ENCODE assay signal across 1 cellular context in genomic region chr17:48578616-48579560, GRCh38.
TF ChIP-seq lines count a peak whose summit lies in the region.

No MANE protein-coding gene starts in this region.

TF ChIP-seq in GM12878, 131 proteins besides CTCF, POLR2A, EP300 and RAD21 (continues in another document):
- no peak for TF ChIP-seq PKNOX1 (IDR thresholded peaks at IDR 0.05)
- no peak for TF ChIP-seq IRF3 (IDR thresholded peaks at IDR 0.05)
- TF ChIP-seq SPI1 (IDR thresholded peaks at IDR 0.05; ENCODE audit: borderline replicate concordance, insufficient read depth, low read depth, low read length), result peak; percentile 14; the same call in 1 of the 2 replicates
- TF ChIP-seq CEBPB (IDR thresholded peaks at IDR 0.05; ENCODE audit: borderline replicate concordance in 1 of 2, low read depth in 2 of 2, low read length in 2 of 2), result no peak
- TF ChIP-seq, protein P1, sequence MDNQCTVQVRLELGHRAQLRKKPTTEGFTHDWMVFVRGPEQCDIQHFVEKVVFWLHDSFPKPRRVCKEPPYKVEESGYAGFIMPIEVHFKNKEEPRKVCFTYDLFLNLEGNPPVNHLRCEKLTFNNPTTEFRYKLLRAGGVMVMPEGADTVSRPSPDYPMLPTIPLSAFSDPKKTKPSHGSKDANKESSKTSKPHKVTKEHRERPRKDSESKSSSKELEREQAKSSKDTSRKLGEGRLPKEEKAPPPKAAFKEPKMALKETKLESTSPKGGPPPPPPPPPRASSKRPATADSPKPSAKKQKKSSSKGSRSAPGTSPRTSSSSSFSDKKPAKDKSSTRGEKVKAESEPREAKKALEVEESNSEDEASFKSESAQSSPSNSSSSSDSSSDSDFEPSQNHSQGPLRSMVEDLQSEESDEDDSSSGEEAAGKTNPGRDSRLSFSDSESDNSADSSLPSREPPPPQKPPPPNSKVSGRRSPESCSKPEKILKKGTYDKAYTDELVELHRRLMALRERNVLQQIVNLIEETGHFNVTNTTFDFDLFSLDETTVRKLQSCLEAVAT (IDR thresholded peaks at IDR 0.05), result peak; percentile 77; the same call in 1 of the 2 replicates
- TF ChIP-seq SMAD5 (IDR thresholded peaks at IDR 0.05; ENCODE audit: low read depth), result no peak
- TF ChIP-seq RCOR1 (conservative IDR thresholded peaks at IDR 0.05; ENCODE audit: low read depth, low read length), result 0 out of 2 replicates have a peak, but pooled peaks have one; percentile 32
- 0 out of 2 replicates have a peak, but pooled peaks have one; percentile 13 for TF ChIP-seq TBL1XR1 (IDR thresholded peaks at IDR 0.05; ENCODE audit: low read depth, low read length)
- TF ChIP-seq CHD2 (IDR thresholded peaks at IDR 0.05; ENCODE audit: borderline replicate concordance, low read depth, low read length), result 0 out of 2 replicates have a peak, but pooled peaks have one; percentile 42
- TF ChIP-seq ZNF207 (IDR thresholded peaks at IDR 0.05; ENCODE audit: borderline replicate concordance), result no peak
- no peak for TF ChIP-seq PAX5 (IDR thresholded peaks at IDR 0.05; ENCODE audit: borderline replicate concordance, low read depth, low read length)
- TF ChIP-seq USF1 (IDR thresholded peaks at IDR 0.05; ENCODE audit: borderline replicate concordance, extremely low read length, insufficient read depth, low read depth, low read length), result no peak
- no peak for TF ChIP-seq ELK1 (IDR thresholded peaks at IDR 0.05; ENCODE audit: low read depth, low read length)
- TF ChIP-seq, protein P2, sequence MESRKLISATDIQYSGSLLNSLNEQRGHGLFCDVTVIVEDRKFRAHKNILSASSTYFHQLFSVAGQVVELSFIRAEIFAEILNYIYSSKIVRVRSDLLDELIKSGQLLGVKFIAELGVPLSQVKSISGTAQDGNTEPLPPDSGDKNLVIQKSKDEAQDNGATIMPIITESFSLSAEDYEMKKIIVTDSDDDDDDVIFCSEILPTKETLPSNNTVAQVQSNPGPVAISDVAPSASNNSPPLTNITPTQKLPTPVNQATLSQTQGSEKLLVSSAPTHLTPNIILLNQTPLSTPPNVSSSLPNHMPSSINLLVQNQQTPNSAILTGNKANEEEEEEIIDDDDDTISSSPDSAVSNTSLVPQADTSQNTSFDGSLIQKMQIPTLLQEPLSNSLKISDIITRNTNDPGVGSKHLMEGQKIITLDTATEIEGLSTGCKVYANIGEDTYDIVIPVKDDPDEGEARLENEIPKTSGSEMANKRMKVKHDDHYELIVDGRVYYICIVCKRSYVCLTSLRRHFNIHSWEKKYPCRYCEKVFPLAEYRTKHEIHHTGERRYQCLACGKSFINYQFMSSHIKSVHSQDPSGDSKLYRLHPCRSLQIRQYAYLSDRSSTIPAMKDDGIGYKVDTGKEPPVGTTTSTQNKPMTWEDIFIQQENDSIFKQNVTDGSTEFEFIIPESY (IDR thresholded peaks at IDR 0.05), result no peak
- no peak for TF ChIP-seq JUND (IDR thresholded peaks at IDR 0.05; ENCODE audit: low read depth, low read length)
- 0 out of 2 replicates have a peak, but pooled peaks have one; percentile 14 for TF ChIP-seq IKZF1 (conservative IDR thresholded peaks at IDR 0.05)
- no peak for TF ChIP-seq MYB (IDR thresholded peaks at IDR 0.05; ENCODE audit: borderline replicate concordance, low read depth, low read length)
- TF ChIP-seq CBX5 (IDR thresholded peaks at IDR 0.05; ENCODE audit: low read depth), result no peak
- TF ChIP-seq, protein P3, sequence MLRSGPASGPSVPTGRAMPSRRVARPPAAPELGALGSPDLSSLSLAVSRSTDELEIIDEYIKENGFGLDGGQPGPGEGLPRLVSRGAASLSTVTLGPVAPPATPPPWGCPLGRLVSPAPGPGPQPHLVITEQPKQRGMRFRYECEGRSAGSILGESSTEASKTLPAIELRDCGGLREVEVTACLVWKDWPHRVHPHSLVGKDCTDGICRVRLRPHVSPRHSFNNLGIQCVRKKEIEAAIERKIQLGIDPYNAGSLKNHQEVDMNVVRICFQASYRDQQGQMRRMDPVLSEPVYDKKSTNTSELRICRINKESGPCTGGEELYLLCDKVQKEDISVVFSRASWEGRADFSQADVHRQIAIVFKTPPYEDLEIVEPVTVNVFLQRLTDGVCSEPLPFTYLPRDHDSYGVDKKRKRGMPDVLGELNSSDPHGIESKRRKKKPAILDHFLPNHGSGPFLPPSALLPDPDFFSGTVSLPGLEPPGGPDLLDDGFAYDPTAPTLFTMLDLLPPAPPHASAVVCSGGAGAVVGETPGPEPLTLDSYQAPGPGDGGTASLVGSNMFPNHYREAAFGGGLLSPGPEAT (IDR thresholded peaks at IDR 0.05; ENCODE audit: low read depth), result no peak
- TF ChIP-seq NKRF (conservative IDR thresholded peaks at IDR 0.05), result no peak
- TF ChIP-seq STAT1 (conservative IDR thresholded peaks at IDR 0.05), result peak; percentile 68; the same call in 1 of the 2 replicates
- no peak for TF ChIP-seq CHD4 (IDR thresholded peaks at IDR 0.05)
- TF ChIP-seq E2F8 (IDR thresholded peaks at IDR 0.05; ENCODE audit: low read depth, partially characterized antibody), result no peak
- 0 out of 2 replicates have a peak, but pooled peaks have one; percentile 21 for TF ChIP-seq LARP7 (IDR thresholded peaks at IDR 0.05)
- TF ChIP-seq POU2F2 (IDR thresholded peaks at IDR 0.05; ENCODE audit: borderline replicate concordance, low read depth, low read length), result peak; percentile 46; the same call in 1 of the 3 replicates
- no peak for TF ChIP-seq ATF7 (IDR thresholded peaks at IDR 0.05; ENCODE audit: low read depth)
- TF ChIP-seq BRCA1 (IDR thresholded peaks at IDR 0.05; ENCODE audit: low read depth, low read length), result no peak
- TF ChIP-seq, protein P4, sequence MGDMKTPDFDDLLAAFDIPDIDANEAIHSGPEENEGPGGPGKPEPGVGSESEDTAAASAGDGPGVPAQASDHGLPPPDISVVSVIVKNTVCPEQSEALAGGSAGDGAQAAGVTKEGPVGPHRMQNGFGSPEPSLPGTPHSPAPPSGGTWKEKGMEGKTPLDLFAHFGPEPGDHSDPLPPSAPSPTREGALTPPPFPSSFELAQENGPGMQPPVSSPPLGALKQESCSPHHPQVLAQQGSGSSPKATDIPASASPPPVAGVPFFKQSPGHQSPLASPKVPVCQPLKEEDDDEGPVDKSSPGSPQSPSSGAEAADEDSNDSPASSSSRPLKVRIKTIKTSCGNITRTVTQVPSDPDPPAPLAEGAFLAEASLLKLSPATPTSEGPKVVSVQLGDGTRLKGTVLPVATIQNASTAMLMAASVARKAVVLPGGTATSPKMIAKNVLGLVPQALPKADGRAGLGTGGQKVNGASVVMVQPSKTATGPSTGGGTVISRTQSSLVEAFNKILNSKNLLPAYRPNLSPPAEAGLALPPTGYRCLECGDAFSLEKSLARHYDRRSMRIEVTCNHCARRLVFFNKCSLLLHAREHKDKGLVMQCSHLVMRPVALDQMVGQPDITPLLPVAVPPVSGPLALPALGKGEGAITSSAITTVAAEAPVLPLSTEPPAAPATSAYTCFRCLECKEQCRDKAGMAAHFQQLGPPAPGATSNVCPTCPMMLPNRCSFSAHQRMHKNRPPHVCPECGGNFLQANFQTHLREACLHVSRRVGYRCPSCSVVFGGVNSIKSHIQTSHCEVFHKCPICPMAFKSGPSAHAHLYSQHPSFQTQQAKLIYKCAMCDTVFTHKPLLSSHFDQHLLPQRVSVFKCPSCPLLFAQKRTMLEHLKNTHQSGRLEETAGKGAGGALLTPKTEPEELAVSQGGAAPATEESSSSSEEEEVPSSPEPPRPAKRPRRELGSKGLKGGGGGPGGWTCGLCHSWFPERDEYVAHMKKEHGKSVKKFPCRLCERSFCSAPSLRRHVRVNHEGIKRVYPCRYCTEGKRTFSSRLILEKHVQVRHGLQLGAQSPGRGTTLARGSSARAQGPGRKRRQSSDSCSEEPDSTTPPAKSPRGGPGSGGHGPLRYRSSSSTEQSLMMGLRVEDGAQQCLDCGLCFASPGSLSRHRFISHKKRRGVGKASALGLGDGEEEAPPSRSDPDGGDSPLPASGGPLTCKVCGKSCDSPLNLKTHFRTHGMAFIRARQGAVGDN (IDR thresholded peaks at IDR 0.05), result no peak
- no peak for TF ChIP-seq RELA (IDR thresholded peaks at IDR 0.05; ENCODE audit: borderline replicate concordance, partially characterized antibody)
- TF ChIP-seq PBX3 (IDR thresholded peaks at IDR 0.05; ENCODE audit: insufficient replicate concordance, low read depth, low read length), result no peak
- no peak for TF ChIP-seq KAT2A (conservative IDR thresholded peaks at IDR 0.05; ENCODE audit: control insufficient read depth, low read depth, low read length)
- no peak for TF ChIP-seq CREM (IDR thresholded peaks at IDR 0.05; ENCODE audit: low read depth)
